ENCODE assay signal across 17 cellular contexts in genomic region chr4:45971108-45971507, GRCh38.
"Had no signal": no experiment of that assay in that cellular context is flagged by ENCODE, and none has a peak within 500 bp of the region (broad histone marks: within the 10 kb centered on the region; RNA-seq: fewer than 3 reads in every experiment).

No MANE protein-coding gene starts in this region.

- H3K36me3 Mint-ChIP-seq: activated naive CD8-positive, alpha-beta T cell treated with anti-CD3 and anti-CD28 coated beads for 36 hours; stimulated activated memory B cell treated with anti-CD40 and anti-IgM and Interleukin-4, amounts not matched to agents 10 μg/mL and 1 μg/mL and 100 μg/mL, for 72 hours had no signal

- H3K9me3 ChIP-seq: testis, upper lobe of right lung had no signal

- ATAC-seq: activated CD8-positive, alpha-beta T cell treated with anti-CD3 and anti-CD28 coated beads for 36 hours; activated T-helper 17 cell treated with anti-CD3 and anti-CD28 coated beads, Interleukin-2, amount 50 U/mL, for 72 hours; stimulated activated memory B cell treated with anti-CD40 and anti-IgM and Interleukin-4, amounts not matched to agents 10 μg/mL and 1 μg/mL and 100 μg/mL, for 72 hours; upper lobe of right lung had no signal

- H3K27ac ChIP-seq: coronary artery, left ventricle myocardium inferior, spleen, testis, upper lobe of right lung had no signal

- H3K36me3 ChIP-seq: left ventricle myocardium inferior, spleen, upper lobe of right lung had no signal

- H3K4me3 Mint-ChIP-seq: activated CD4-positive, alpha-beta T cell treated with anti-CD3 and anti-CD28 coated beads, Interleukin-2, amount 10 ng/mL, durations not matched to agents 24 days and 14 days; activated CD8-positive, alpha-beta T cell treated with anti-CD3 and anti-CD28 coated beads for 36 hours; activated naive CD8-positive, alpha-beta T cell treated with anti-CD3 and anti-CD28 coated beads for 36 hours; activated T-helper 17 cell treated with anti-CD3 and anti-CD28 coated beads, Interleukin-2, amount 50 U/mL, for 72 hours; central memory CD8-positive, alpha-beta T cell; nephron progenitor cell; stimulated activated memory B cell treated with anti-CD40 and anti-IgM and Interleukin-4, amounts not matched to agents 10 μg/mL and 1 μg/mL and 100 μg/mL, for 72 hours had no signal

- H3K27ac Mint-ChIP-seq: activated CD4-positive, alpha-beta T cell treated with anti-CD3 and anti-CD28 coated beads, Interleukin-2, amount 10 ng/mL, durations not matched to agents 24 days and 14 days; activated CD8-positive, alpha-beta T cell treated with anti-CD3 and anti-CD28 coated beads for 36 hours; activated naive CD8-positive, alpha-beta T cell treated with anti-CD3 and anti-CD28 coated beads for 36 hours; activated T-helper 17 cell treated with anti-CD3 and anti-CD28 coated beads, Interleukin-2, amount 50 U/mL, for 72 hours; nephron progenitor cell; stimulated activated memory B cell treated with anti-CD40 and anti-IgM and Interleukin-4, amounts not matched to agents 10 μg/mL and 1 μg/mL and 100 μg/mL, for 72 hours had no signal

- H3K27me3 Mint-ChIP-seq: activated CD4-positive, alpha-beta T cell treated with anti-CD3 and anti-CD28 coated beads, Interleukin-2, amount 10 ng/mL, durations not matched to agents 24 days and 14 days; activated CD8-positive, alpha-beta T cell treated with anti-CD3 and anti-CD28 coated beads for 36 hours; activated naive CD8-positive, alpha-beta T cell treated with anti-CD3 and anti-CD28 coated beads for 36 hours; activated T-helper 17 cell treated with anti-CD3 and anti-CD28 coated beads, Interleukin-2, amount 50 U/mL, for 72 hours; central memory CD8-positive, alpha-beta T cell; stimulated activated memory B cell treated with anti-CD40 and anti-IgM and Interleukin-4, amounts not matched to agents 10 μg/mL and 1 μg/mL and 100 μg/mL, for 72 hours had no signal

- H3K9me3 Mint-ChIP-seq: activated CD4-positive, alpha-beta T cell treated with anti-CD3 and anti-CD28 coated beads, Interleukin-2, amount 10 ng/mL, durations not matched to agents 24 days and 14 days had no signal

- DNase-seq: activated CD4-positive, alpha-beta T cell treated with anti-CD3 and anti-CD28 coated beads, Interleukin-2, amount 10 ng/mL, durations not matched to agents 24 days and 14 days; activated CD8-positive, alpha-beta T cell treated with anti-CD3 and anti-CD28 coated beads for 36 hours; activated naive CD4-positive, alpha-beta T cell; activated naive CD8-positive, alpha-beta T cell treated with anti-CD3 and anti-CD28 coated beads for 36 hours; activated T-cell treated with anti-CD3 and anti-CD28 coated beads, Interleukin-2, amount 50 U/mL, for 1 hour; amniotic stem cell; left ventricle myocardium inferior; nephron progenitor cell; nucleus accumbens; spleen; stimulated activated CD4-positive, alpha-beta T cell treated with anti-CD3 and anti-CD28 coated beads, Interleukin-4, amount 100 ng/mL, for 4 hours; testis; upper lobe of right lung had no signal

- H3K4me1 ChIP-seq: left ventricle myocardium inferior, spleen, testis, upper lobe of right lung had no signal

- H3K4me1 Mint-ChIP-seq: activated CD4-positive, alpha-beta T cell treated with anti-CD3 and anti-CD28 coated beads, Interleukin-2, amount 10 ng/mL, durations not matched to agents 24 days and 14 days; activated naive CD8-positive, alpha-beta T cell treated with anti-CD3 and anti-CD28 coated beads for 36 hours; activated T-helper 17 cell treated with anti-CD3 and anti-CD28 coated beads, Interleukin-2, amount 50 U/mL, for 72 hours; central memory CD8-positive, alpha-beta T cell; nephron progenitor cell; stimulated activated memory B cell treated with anti-CD40 and anti-IgM and Interleukin-4, amounts not matched to agents 10 μg/mL and 1 μg/mL and 100 μg/mL, for 72 hours had no signal

- H3K4me3 ChIP-seq: coronary artery, left ventricle myocardium inferior, spleen, testis, upper lobe of right lung had no signal

- H3K27me3 ChIP-seq: spleen, testis, upper lobe of right lung had no signal
